Comparison of ENCODE assay signal across 21 cellular contexts in the genomic region with DNA sequence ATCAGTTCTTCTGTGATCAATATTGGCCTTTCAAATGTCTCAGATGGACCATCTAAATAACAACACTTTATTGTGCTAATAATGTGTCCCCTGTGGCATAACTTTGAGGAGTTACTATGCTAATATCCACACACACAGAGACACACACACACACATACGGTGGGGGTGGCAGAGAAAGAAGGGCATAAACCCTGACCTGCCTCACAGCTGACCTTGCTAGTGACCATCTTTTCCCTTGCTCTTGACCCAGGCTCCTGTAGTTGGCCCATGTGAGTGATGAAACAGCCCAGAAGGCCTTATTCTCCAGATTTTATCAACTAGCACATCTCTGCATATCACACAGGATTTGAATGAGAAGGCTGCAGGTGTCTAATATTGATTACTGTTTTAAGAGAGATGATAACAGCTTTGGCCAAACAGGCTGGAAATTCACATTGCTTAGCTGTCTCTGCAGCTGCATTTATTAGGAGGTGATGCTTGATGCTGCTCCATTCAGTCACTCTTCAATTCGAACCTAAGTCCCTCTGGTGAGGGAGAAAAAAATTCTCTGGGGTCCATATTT.
DNase-seq lines count a peak whose midpoint lies in the region; ATAC-seq, FAIRE-seq and TF ChIP-seq lines count a peak whose summit lies in the region.
"Had no signal": no experiment of that assay in that cellular context is flagged by ENCODE, and none has a peak within 500 bp of the region (broad histone marks: within the 10 kb centered on the region; RNA-seq: fewer than 3 reads in every experiment).

No MANE protein-coding gene starts in this region.

- H3K4me3 Mint-ChIP-seq in natural killer cell treated with Interleukin-12 subunit alpha and Interleukin-12 subunit beta and Interleukin-15 and Interleukin-18, amount 100 ng/mL, for 72 hours, result no peak overlapping the region
- no peak overlapping the region for H3K4me3 Mint-ChIP-seq in natural killer cell
- H3K4me3 Mint-ChIP-seq: B cell; CD4-positive, alpha-beta T cell; CD8-positive, alpha-beta T cell had no signal

- no peak overlapping the region for H3K4me3 ChIP-seq in pancreas
- H3K4me3 ChIP-seq in Karpas-422 (ENCODE audit: low read length), result no peak overlapping the region
- H3K4me3 ChIP-seq: A549; BLaER1 treated with 17β-estradiol and CSF1 and Interleukin-3, amounts not matched to agents 10 nM and 100 nM had no signal

- H3K4me1 Mint-ChIP-seq in natural killer cell treated with Interleukin-12 subunit alpha and Interleukin-12 subunit beta and Interleukin-15 and Interleukin-18, amount 100 ng/mL, for 72 hours (ENCODE audit: low read depth in 2 of 2), result no peaks in the 10 kb centered on the region
- H3K4me1 Mint-ChIP-seq in natural killer cell, result no peaks in the 10 kb centered on the region
- H3K4me1 Mint-ChIP-seq: B cell had no signal

- intact Hi-C loops in natural killer cell (cut with micrococcal nuclease) (no loop called here), pancreas (cut with DNase I) (no loop called here)

- peak; percentile 53 for DNase-seq in natural killer cell treated with Interleukin-12 subunit alpha and Interleukin-12 subunit beta and Interleukin-15 and Interleukin-18, amount 100 ng/mL, for 72 hours (ENCODE audit: low spot score)
- DNase-seq in natural killer cell, result no peak
- DNase-seq in pancreas, result no peak
- DNase-seq in Karpas-422, result no peak
- no peak for DNase-seq in NCI-H1436 treated with DMSO at 0.1 percent for 48 hours (lab: John Stamatoyannopoulos, UW)
- DNase-seq: AML-193; Caco-2; Calu3; CD4-positive, alpha-beta T cell; CD8-positive, alpha-beta T cell; DMS79 treated with DMSO at 0.1 percent for 48 hours; GF-D8 had no signal

- H3K79me2 ChIP-seq in Karpas-422 (ENCODE audit: low read length), result no peaks in the 10 kb centered on the region

- no peaks in the 10 kb centered on the region for H3K9me3 Mint-ChIP-seq in natural killer cell treated with Interleukin-12 subunit alpha and Interleukin-12 subunit beta and Interleukin-15 and Interleukin-18, amount 100 ng/mL, for 72 hours
- H3K9me3 Mint-ChIP-seq in natural killer cell, result no peaks in the 10 kb centered on the region
- H3K9me3 Mint-ChIP-seq: CD4-positive, alpha-beta T cell; CD8-positive, alpha-beta T cell had no signal

- H3K9me3 ChIP-seq in pancreas (no peaks in the 10 kb centered on the region), Karpas-422 (ENCODE audit: low read length) (no peaks in the 10 kb centered on the region)
- H3K9me3 ChIP-seq: A549; BLaER1 treated with 17β-estradiol and CSF1 and Interleukin-3, amounts not matched to agents 10 nM and 100 nM; Caco-2 had no signal

- H3K27ac ChIP-seq in pancreas (no peak overlapping the region), Karpas-422 (ENCODE audit: low read length) (no peak overlapping the region)
- H3K27ac ChIP-seq: 22Rv1; A549; BLaER1 treated with 17β-estradiol and CSF1 and Interleukin-3, amounts not matched to agents 10 nM and 100 nM; C4-2B had no signal

- no peak overlapping the region for H3K9ac ChIP-seq in Karpas-422 (ENCODE audit: low read length)
- H3K9ac ChIP-seq: BLaER1 treated with 17β-estradiol and CSF1 and Interleukin-3, amounts not matched to agents 10 nM and 100 nM had no signal

- peaks cover 9 to 24% of the 10 kb centered on the region in 2 donors for H3K27me3 Mint-ChIP-seq in natural killer cell treated with Interleukin-12 subunit alpha and Interleukin-12 subunit beta and Interleukin-15 and Interleukin-18, amount 100 ng/mL, for 72 hours
- H3K27me3 Mint-ChIP-seq in natural killer cell (ENCODE audit: low read depth in 2 of 2), result peaks cover 9 to 26% of the 10 kb centered on the region in 2 donors

- H3K27me3 ChIP-seq in pancreas (no peaks in the 10 kb centered on the region), Karpas-422 (ENCODE audit: low read length) (no peaks in the 10 kb centered on the region)
- H3K27me3 ChIP-seq: BLaER1 treated with 17β-estradiol and CSF1 and Interleukin-3, amounts not matched to agents 10 nM and 100 nM had no signal

- H3K4me1 ChIP-seq in pancreas (peaks cover 0 to 14% (median 0%) of the 10 kb centered on the region in 3 donors), Karpas-422 (ENCODE audit: low read length) (no peaks in the 10 kb centered on the region)
- H3K4me1 ChIP-seq: A549 had no signal

- FAIRE-seq in pancreas (lab: Jason Lieb, UNC), result no peak
- FAIRE-seq: A549, D721Med, G401.6, GM12891, GM19239 had no signal

- TF ChIP-seq CTCF in natural killer cell (IDR thresholded peaks at IDR 0.05) (no peak), pancreas (IDR thresholded peaks at IDR 0.05) (no peak)

- H3K9me2 ChIP-seq in Karpas-422 (replicated peaks; ENCODE audit: insufficient read depth, low read length), result no peaks in the 10 kb centered on the region

- no peak overlapping the region for H3K27ac Mint-ChIP-seq in natural killer cell treated with Interleukin-12 subunit alpha and Interleukin-12 subunit beta and Interleukin-15 and Interleukin-18, amount 100 ng/mL, for 72 hours
- H3K27ac Mint-ChIP-seq in natural killer cell, result no peak overlapping the region
- H3K27ac Mint-ChIP-seq: B cell; CD4-positive, alpha-beta T cell; CD8-positive, alpha-beta T cell had no signal

- no peak for ATAC-seq in natural killer cell treated with Interleukin-12 subunit alpha and Interleukin-12 subunit beta and Interleukin-15 and Interleukin-18, amount 100 ng/mL, for 72 hours
- ATAC-seq in natural killer cell, result no peak
- peak in 3 of 4 donors; percentile 31 to 61 (median 60) for ATAC-seq in pancreas
- ATAC-seq: A549; CD8-positive, alpha-beta T cell had no signal

- H2AFZ ChIP-seq in Karpas-422 (ENCODE audit: low read length), result no peak overlapping the region

- H3K36me3 ChIP-seq in pancreas (no peaks in the 10 kb centered on the region), Karpas-422 (ENCODE audit: insufficient read depth, low read length) (no peaks in the 10 kb centered on the region)
- H3K36me3 ChIP-seq: BLaER1 treated with 17β-estradiol and CSF1 and Interleukin-3, amounts not matched to agents 10 nM and 100 nM had no signal

- H3K4me2 ChIP-seq in Karpas-422 (ENCODE audit: low read depth, low read length, poor library complexity, severe bottlenecking), result no peak overlapping the region
- H3K4me2 ChIP-seq: A549; BLaER1 treated with 17β-estradiol and CSF1 and Interleukin-3, amounts not matched to agents 10 nM and 100 nM had no signal

- no peaks in the 10 kb centered on the region for H3K36me3 Mint-ChIP-seq in natural killer cell treated with Interleukin-12 subunit alpha and Interleukin-12 subunit beta and Interleukin-15 and Interleukin-18, amount 100 ng/mL, for 72 hours
- no peaks in the 10 kb centered on the region for H3K36me3 Mint-ChIP-seq in natural killer cell
- H3K36me3 Mint-ChIP-seq: CD8-positive, alpha-beta T cell had no signal

- 26 to 35% methylated on average over 2 of the region's 2 CpGs for WGBS in pancreas, 2 donors

- H4K20me1 ChIP-seq in Karpas-422 (ENCODE audit: insufficient read depth, low read depth, low read length), result no peaks in the 10 kb centered on the region
- H4K20me1 ChIP-seq: BLaER1 treated with 17β-estradiol and CSF1 and Interleukin-3, amounts not matched to agents 10 nM and 100 nM had no signal

Comparison
In these comparisons a context has a peak if more than half of its experiments do, and no peak if none do; other contexts are left out.
1. ATAC-seq: peak in pancreas (3 of 4); none in natural killer cell treated with Interleukin-12 subunit alpha and Interleukin-12 subunit beta and Interleukin-15 and Interleukin-18, amount 100 ng/mL, for 72 hours (0 of 2) and natural killer cell (0 of 3).